1 cellular context compared by ENCODE assay signal in the genomic region with DNA sequence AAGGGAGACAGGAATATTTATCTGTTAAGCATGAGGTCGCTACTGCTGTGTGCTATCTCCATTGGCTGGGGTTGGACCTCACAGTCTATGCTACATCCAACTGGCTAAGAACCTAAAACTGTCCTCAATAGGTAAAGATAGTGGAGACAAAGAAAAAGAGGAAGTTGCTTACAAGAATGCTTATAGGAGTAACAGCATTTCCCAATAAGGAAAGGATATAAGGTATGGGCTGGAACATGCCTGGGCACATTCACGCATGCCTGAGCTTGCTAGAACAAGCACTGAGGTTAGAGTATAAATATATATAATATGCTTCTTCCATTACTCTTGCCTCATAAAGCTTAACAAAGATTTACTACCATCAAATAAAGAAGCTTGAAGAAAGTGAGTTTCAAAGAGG.
TF ChIP-seq lines count a peak whose summit lies in the region.

No MANE protein-coding gene starts in this region.

TF ChIP-seq in IMR-90, 13 proteins besides CTCF, POLR2A, EP300 and RAD21 (continued from another document):
- TF ChIP-seq MXI1 (IDR thresholded peaks at IDR 0.05; ENCODE audit: borderline replicate concordance, low read depth, low read length) (no peak), NFE2L2 (IDR thresholded peaks at IDR 0.05; ENCODE audit: low read depth, low read length) (no peak), MAFK (IDR thresholded peaks at IDR 0.05; ENCODE audit: low read depth, low read length) (no peak), CEBPB (IDR thresholded peaks at IDR 0.05; ENCODE audit: low read depth, low read length) (no peak), BHLHE40 (IDR thresholded peaks at IDR 0.05; ENCODE audit: low read depth, low read length) (no peak), SMC3 (IDR thresholded peaks at IDR 0.05; ENCODE audit: low read depth, low read length) (no peak), MAZ (IDR thresholded peaks at IDR 0.05; ENCODE audit: borderline replicate concordance, low read depth, low read length) (no peak), RFX5 (IDR thresholded peaks at IDR 0.05; ENCODE audit: low read depth, low read length) (no peak), FOS (IDR thresholded peaks at IDR 0.05; ENCODE audit: low read depth, low read length) (no peak), RCOR1 (IDR thresholded peaks at IDR 0.05; ENCODE audit: insufficient replicate concordance, low read length) (no peak), CHD1 (IDR thresholded peaks at IDR 0.05; ENCODE audit: low read depth, low read length) (no peak)
- TF ChIP-seq, protein P1, sequence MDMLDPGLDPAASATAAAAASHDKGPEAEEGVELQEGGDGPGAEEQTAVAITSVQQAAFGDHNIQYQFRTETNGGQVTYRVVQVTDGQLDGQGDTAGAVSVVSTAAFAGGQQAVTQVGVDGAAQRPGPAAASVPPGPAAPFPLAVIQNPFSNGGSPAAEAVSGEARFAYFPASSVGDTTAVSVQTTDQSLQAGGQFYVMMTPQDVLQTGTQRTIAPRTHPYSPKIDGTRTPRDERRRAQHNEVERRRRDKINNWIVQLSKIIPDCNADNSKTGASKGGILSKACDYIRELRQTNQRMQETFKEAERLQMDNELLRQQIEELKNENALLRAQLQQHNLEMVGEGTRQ (IDR thresholded peaks at IDR 0.05; ENCODE audit: low read depth, low read length): no peak
